Comparison of ENCODE assay signal across 8 cellular contexts in the genomic region with DNA sequence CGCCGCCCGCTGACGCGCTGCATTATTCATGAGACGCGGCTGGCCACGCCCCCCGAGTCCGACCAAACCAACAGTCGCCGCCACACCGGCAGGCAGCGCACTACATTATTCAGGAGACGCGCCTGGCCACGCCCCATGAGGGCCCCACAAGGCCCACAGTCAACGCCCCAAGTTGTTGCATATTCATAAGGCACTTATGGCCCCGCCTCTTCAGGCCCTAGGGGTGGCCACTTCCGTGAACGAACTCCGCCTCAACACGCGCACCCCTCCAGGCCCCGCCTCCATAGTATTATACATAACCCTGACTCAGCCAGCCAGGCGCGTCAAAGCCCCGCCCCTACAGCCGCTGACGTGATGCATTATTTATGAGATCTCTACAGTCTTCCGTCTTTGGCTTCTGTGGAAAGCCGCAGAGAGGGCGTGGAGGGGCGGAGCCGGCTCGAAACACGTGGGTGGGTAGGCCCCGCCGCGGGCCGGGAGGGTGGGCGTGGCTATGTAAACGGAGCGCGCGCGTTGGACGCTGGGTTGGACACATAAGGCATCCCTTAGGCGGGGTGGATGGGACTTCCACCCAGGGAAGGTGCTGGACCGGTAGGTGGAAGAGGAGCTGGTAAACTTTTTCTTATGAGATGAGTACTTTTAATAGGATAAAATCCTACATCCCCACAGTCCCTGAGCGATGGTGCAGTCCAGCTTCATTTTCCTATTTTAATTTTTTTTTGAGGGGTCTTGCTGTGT. TPM values are rescaled to one million over a fixed set of nuclear protein-coding genes. Genes with fewer than 3 reads are reported as not detected.
DNase-seq lines count a peak whose midpoint lies in the region; ATAC-seq and TF ChIP-seq lines count a peak whose summit lies in the region.

No MANE protein-coding gene starts in this region.

- H3K4me2 ChIP-seq in OCI-LY3 (ENCODE audit: low read length): peak overlapping the region; percentile 67

- peak overlapping the region; percentile 45; the same call in 1 of the 2 replicates for H3K9ac ChIP-seq in OCI-LY3 (ENCODE audit: low read length)

- H3K4me3 ChIP-seq in OCI-LY3 (ENCODE audit: low read length): peak overlapping the region; percentile 85
- H3K4me3 ChIP-seq in mononuclear cell (ENCODE audit: low read length): peak overlapping the region; percentile 97

- H3K9me3 ChIP-seq in OCI-LY3 (ENCODE audit: insufficient read depth, low read length) (no peaks in the 10 kb centered on the region), mononuclear cell (ENCODE audit: low read depth, low read length) (no peaks in the 10 kb centered on the region)

- peaks cover 29% of the 10 kb centered on the region for H4K20me1 ChIP-seq in OCI-LY3 (ENCODE audit: insufficient read depth, low read length)

- H3K79me2 ChIP-seq in OCI-LY3 (ENCODE audit: low read length): peaks cover 45% of the 10 kb centered on the region

- peak; percentile 83 for ATAC-seq in GM21528 (IDR thresholded peaks at IDR 0.05; ENCODE audit: low FRiP score, unreplicated experiment)

- H3K27ac ChIP-seq in OCI-LY3 (ENCODE audit: low read length): peak overlapping the region; percentile 6; the same call in 1 of the 2 replicates
- H3K27ac ChIP-seq in epithelial cell of prostate: peak overlapping the region; percentile 96

- peaks cover 6% of the 10 kb centered on the region for H3K36me3 ChIP-seq in OCI-LY3 (replicated peaks; ENCODE audit: low read depth, low read length)

- DNase-seq in DMS 273 (lab: John Stamatoyannopoulos, UW; ENCODE audit: unreplicated experiment) (peak; percentile 100), HuH-7.5 (ENCODE audit: low spot score) (peak; percentile 95), activated T-cell treated with anti-CD3 and anti-CD28 coated beads for 24 hours (ENCODE audit: low read depth) (peak; percentile 100), epithelial cell of prostate (ENCODE audit: low read depth, low spot score) (peak; percentile 99)
- DNase-seq in stimulated activated CD8-positive, alpha-beta memory T cell treated with anti-CD3 and anti-CD28 coated beads, Interleukin-4, amount 100 ng/mL, for 1 hour (ENCODE audit: low read depth in 2 of 2, low spot score in 1 of 2): peak; percentile 99 to 100

- peaks cover 26% of the 10 kb centered on the region for H3K4me1 ChIP-seq in OCI-LY3 (ENCODE audit: low read length)
- peaks cover 37% of the 10 kb centered on the region for H3K4me1 ChIP-seq in mononuclear cell (ENCODE audit: insufficient read depth, low read length)

- peak overlapping the region; percentile 33; the same call in 1 of the 2 replicates for H2AFZ ChIP-seq in OCI-LY3 (ENCODE audit: low read depth, low read length)

- no peak for TF ChIP-seq CTCF in OCI-LY3 (IDR thresholded peaks at IDR 0.05; ENCODE audit: low read depth, low read length)

- H3K27me3 ChIP-seq in OCI-LY3 (ENCODE audit: low read depth, low read length) (no peaks in the 10 kb centered on the region), mononuclear cell (ENCODE audit: insufficient read depth, low read length) (no peaks in the 10 kb centered on the region)

RNA-seq across cellular contexts. Expression of gene ELL, which starts 0.4 kb away (rescaled TPM):
- total RNA-seq in mononuclear cell: 40.4 TPM

RNA-seq across cellular contexts. Expression of gene FKBP8, which starts 21.1 kb away (rescaled TPM):
- total RNA-seq in mononuclear cell: 169 TPM

RNA-seq across cellular contexts. Expression of gene KXD1, which starts 35.4 kb away (rescaled TPM):
- total RNA-seq in mononuclear cell: 70.5 TPM

RNA-seq across cellular contexts. Expression of gene UBA52, which starts 49.4 kb away (rescaled TPM):
- 1,795 TPM for total RNA-seq in mononuclear cell

Comparison
In these comparisons a context has a peak if more than half of its experiments do, and no peak if none do; other contexts are left out.
1. Peak in every context shown above with its lines: DNase-seq, ATAC-seq, H3K4me3 ChIP-seq and H3K27ac ChIP-seq.